13 cellular contexts compared by ENCODE assay signal in genomic region chr9:134214766-134215394, GRCh38. TPM values are rescaled to one million over a fixed set of nuclear protein-coding genes. Genes with fewer than 3 reads are reported as not detected.
DNase-seq lines count a peak whose midpoint lies in the region; ATAC-seq and TF ChIP-seq lines count a peak whose summit lies in the region.
"Had no signal": no experiment of that assay in that cellular context is flagged by ENCODE, and none has a peak within 500 bp of the region (broad histone marks: within the 10 kb centered on the region; RNA-seq: fewer than 3 reads in every experiment).

No MANE protein-coding gene starts in this region.

- no peak for ATAC-seq in lower lobe of right lung
- ATAC-seq: GM12878 had no signal

- H3K27ac ChIP-seq in HL-60 (replicated peaks) = peak overlapping the region; percentile 12
- H3K27ac ChIP-seq in duodenal mucosa (ENCODE audit: low read depth, low read length) = peak overlapping the region; percentile 62
- peak overlapping the region; percentile 67 for H3K27ac ChIP-seq in lower lobe of right lung
- H3K27ac ChIP-seq in skeletal muscle tissue (ENCODE audit: low read depth, low read length) = peak overlapping the region; percentile 60

- H3K4me1 ChIP-seq in duodenal mucosa (ENCODE audit: control insufficient read depth in 1 of 2, insufficient read depth in 2 of 2, low read length in 2 of 2) = peaks cover 0 to 8% of the 10 kb centered on the region in 2 donors
- peaks cover 24% of the 10 kb centered on the region for H3K4me1 ChIP-seq in lower lobe of right lung
- peaks cover 23 to 33% (median 31%) of the 10 kb centered on the region in 3 donors for H3K4me1 ChIP-seq in skeletal muscle tissue (ENCODE audit: control insufficient read depth in 3 of 3, insufficient read depth in 3 of 3, low read length in 3 of 3)

- no peak for TF ChIP-seq CTCF in HL-60 (IDR thresholded peaks at IDR 0.05; ENCODE audit: insufficient read depth, low read length)
- TF ChIP-seq CTCF in lower lobe of right lung (IDR thresholded peaks at IDR 0.05) = no peak

- no peaks in the 10 kb centered on the region for H3K36me3 ChIP-seq in duodenal mucosa (ENCODE audit: control insufficient read depth in 1 of 2, insufficient read depth in 2 of 2, low read length in 2 of 2)
- no peaks in the 10 kb centered on the region for H3K36me3 ChIP-seq in lower lobe of right lung
- H3K36me3 ChIP-seq in skeletal muscle tissue (ENCODE audit: control insufficient read depth in 3 of 3, insufficient read depth in 3 of 3, low read length in 3 of 3) = no peaks in the 10 kb centered on the region
- H3K36me3 ChIP-seq in H7 (replicated peaks; ENCODE audit: control insufficient read depth, insufficient read depth, low read length) = no peaks in the 10 kb centered on the region

- intact Hi-C loops in lower lobe of right lung (cut with DNase I) = no loop called here

- DNase-seq in HL-60 (ENCODE audit: low read depth in 1 of 2, low spot score in 1 of 2) (no peak), lower lobe of right lung (peak; percentile 45), H7 (no peak), NCI-H187 (lab: John Stamatoyannopoulos, UW) (no peak), NCI-H1092 treated with DMSO at 0.1 percent for 48 hours (lab: John Stamatoyannopoulos, UW) (no peak), NOMO-1 (lab: John Stamatoyannopoulos, UW; ENCODE audit: unreplicated experiment in 2 of 2) (no peak)
- DNase-seq: activated CD4-positive, alpha-beta T cell treated with anti-CD3 and anti-CD28 coated beads, Interleukin-2, amount 10 ng/mL, durations not matched to agents 7 days and 5 days; DMS79; KG1; NCI-H146 had no signal

- H3K4me3 ChIP-seq in HL-60 (replicated peaks; ENCODE audit: insufficient read depth, low read length) = no peak overlapping the region
- H3K4me3 ChIP-seq in duodenal mucosa (ENCODE audit: low read depth in 1 of 2, low read length in 2 of 2) = no peak overlapping the region
- no peak overlapping the region for H3K4me3 ChIP-seq in lower lobe of right lung
- H3K4me3 ChIP-seq in skeletal muscle tissue (ENCODE audit: low read length in 3 of 3) = no peak overlapping the region
- H3K4me3 ChIP-seq in H7 (ENCODE audit: insufficient read depth, low read depth, low read length) = no peak overlapping the region
- H3K4me3 ChIP-seq: GM12878 had no signal

- H3K27me3 ChIP-seq in HL-60 (ENCODE audit: insufficient read depth, poor library complexity, severe bottlenecking) (no peaks in the 10 kb centered on the region), duodenal mucosa (ENCODE audit: control insufficient read depth in 1 of 2, insufficient read depth in 2 of 2, low read length in 2 of 2) (no peaks in the 10 kb centered on the region), lower lobe of right lung (ENCODE audit: low read depth) (no peaks in the 10 kb centered on the region), skeletal muscle tissue (ENCODE audit: control insufficient read depth in 3 of 3, insufficient read depth in 3 of 3, low read length in 3 of 3) (no peaks in the 10 kb centered on the region), H7 (ENCODE audit: control insufficient read depth, insufficient read depth, low read length) (no peaks in the 10 kb centered on the region)

- H3K9ac ChIP-seq in duodenal mucosa (ENCODE audit: low read depth in 1 of 2, low read length in 2 of 2) (no peak overlapping the region), skeletal muscle tissue (ENCODE audit: low read depth in 1 of 3, low read length in 3 of 3) (peak overlapping the region in 1 of 3 donors; percentile 16)

- H3K9me3 ChIP-seq in duodenal mucosa (ENCODE audit: control insufficient read depth in 1 of 2, low read length in 2 of 2) = peaks cover 4 to 5% of the 10 kb centered on the region in 2 donors
- no peaks in the 10 kb centered on the region for H3K9me3 ChIP-seq in lower lobe of right lung
- peaks cover 0 to 4% (median 0%) of the 10 kb centered on the region in 3 donors for H3K9me3 ChIP-seq in skeletal muscle tissue (ENCODE audit: control insufficient read depth in 3 of 3, low read length in 3 of 3)

RNA-seq across cellular contexts. Expression of gene RNU6ATAC, which starts 50.5 kb away (rescaled TPM):
- 248 TPM for total RNA-seq in lower lobe of right lung
- total RNA-seq in skeletal muscle tissue = not detected
- not detected in 2 replicates for total RNA-seq in H7 (2014; rRNA removed; shearing (Covaris generic))

Comparison
In these comparisons a context has a peak if more than half of its experiments do, and no peak if none do; other contexts are left out.
1. H3K27ac ChIP-seq: peak in every context shown above with its lines; median percentile 67 in lower lobe of right lung; 62 in duodenal mucosa; 60 in skeletal muscle tissue; 12 in HL-60.
2. RNA of gene RNU6ATAC, which starts 50.5 kb away (total RNA-seq): 248 TPM in lower lobe of right lung (single experiment); not detected in skeletal muscle tissue (single experiment) and not detected in H7; every median in the first group is over 100 times any median in the second.